Comparison of ENCODE assay signal across 8 cellular contexts in the genomic region with DNA sequence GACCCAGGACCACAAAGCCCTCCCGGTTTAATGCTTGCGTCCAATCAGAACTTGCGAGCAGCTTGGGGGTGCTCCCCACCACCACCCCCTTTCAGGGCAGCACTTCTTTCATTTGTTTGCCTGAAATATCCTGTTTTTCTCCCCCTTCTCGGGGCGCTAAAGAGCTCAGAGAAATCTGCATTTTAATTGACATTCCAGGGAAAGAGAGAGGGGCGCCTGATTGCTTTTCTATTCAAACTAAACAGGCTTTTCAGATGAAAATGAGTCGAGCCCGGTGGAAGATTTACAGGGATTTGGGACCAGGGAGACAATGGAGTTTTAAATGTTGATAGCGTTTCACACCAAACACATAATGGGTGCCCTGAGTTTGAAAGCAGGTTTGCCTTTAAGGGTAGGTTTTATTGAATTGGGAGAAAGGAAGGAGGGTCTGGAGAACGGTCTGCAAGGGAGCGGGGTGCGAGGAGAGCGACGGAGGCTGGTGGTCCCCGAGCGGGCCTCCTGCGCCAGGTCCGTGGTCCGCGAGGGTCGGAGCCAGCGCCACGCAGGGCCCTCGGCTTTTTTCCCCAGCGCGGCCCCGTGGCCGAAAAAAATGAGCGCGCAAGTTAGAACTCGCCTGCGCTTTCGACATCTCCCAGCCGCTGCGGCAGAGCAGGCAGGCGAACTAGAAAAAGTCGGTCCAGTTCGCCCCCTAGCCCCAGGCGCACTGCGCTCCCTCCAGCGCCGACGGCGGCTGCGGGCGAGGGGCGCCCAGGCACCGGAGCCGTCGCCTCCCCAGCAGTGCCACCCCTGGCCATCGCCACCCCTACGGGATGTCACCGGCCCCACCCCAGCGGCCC. TPM values are rescaled to one million over a fixed set of nuclear protein-coding genes. Genes with fewer than 3 reads are reported as not detected.
DNase-seq lines count a peak whose midpoint lies in the region; ATAC-seq and TF ChIP-seq lines count a peak whose summit lies in the region.

No MANE protein-coding gene starts in this region.

- TF ChIP-seq CTCF in SK-N-SH (IDR thresholded peaks at IDR 0.05) = no peak

- no peaks in the 10 kb centered on the region for H3K9me3 ChIP-seq in SK-N-SH

- H3K9ac ChIP-seq in SK-N-SH = no peak overlapping the region

- no peaks in the 10 kb centered on the region for H3K36me3 ChIP-seq in SK-N-SH (replicated peaks in 1 of 2; ENCODE audit: control insufficient read depth in 1 of 2, insufficient read depth in 2 of 2, low read length in 1 of 2)

- peaks cover 0 to 14% of the 10 kb centered on the region in 2 experiments; a peak in 1 of 4 replicates for H3K4me1 ChIP-seq in SK-N-SH (ENCODE audit: control insufficient read depth in 1 of 2, insufficient read depth in 2 of 2, low read depth in 1 of 2, low read length in 1 of 2)

- H3K27ac ChIP-seq in SK-N-SH (ENCODE audit: low read depth in 2 of 2, low read length in 1 of 2) = no peak overlapping the region

- H3K4me3 ChIP-seq in SK-N-SH (ENCODE audit: low read depth in 2 of 2, low read length in 1 of 2) = peak overlapping the region; percentile 46 to 60; a peak in 1 of 4 replicates

- CTCF ChIA-PET in SK-N-SH (lab: Yijun Ruan, JAX) = interaction anchor here (0.6 to 1.3 kb wide), 2 partner anchors 12 to 51 kb away, joined by 3 to 6 read pairs; no protein-coding TSS in a partner anchor

- TF ChIP-seq RAD21 in SK-N-SH (IDR thresholded peaks at IDR 0.05; ENCODE audit: low read length) = peak; percentile 48

- in situ Hi-C loops in T47D (cut with HindIII; ENCODE audit: low pct_unique_long_range_greater_than_20kb, low sequenced_read_pairs) = no loop called here

- H3F3A ChIP-seq in SK-N-SH (replicated peaks; ENCODE audit: insufficient read depth) = peaks cover 6% of the 10 kb centered on the region

- DNase-seq in SK-N-SH (no peak), T47D (ENCODE audit: low read depth in 1 of 2, low spot score in 1 of 2) (peak; percentile 26 to 42), left colon (peak; percentile 58 to 63), superior temporal gyrus (ENCODE audit: extremely low spot score) (peak; percentile 78), NCI-H1436 (lab: John Stamatoyannopoulos, UW) (no peak), cerebellar cortex (ENCODE audit: low spot score) (no peak)

- H3K79me2 ChIP-seq in SK-N-SH (ENCODE audit: insufficient read depth) = no peaks in the 10 kb centered on the region

- intact Hi-C loops in left colon (cut with DNase I, micrococcal nuclease) = no loop called here

- POLR2A ChIA-PET in SK-N-SH (lab: Yijun Ruan, JAX) = no interaction called here

- no peaks in the 10 kb centered on the region for H3K9me2 ChIP-seq in SK-N-SH

- no peak for ATAC-seq in SK-N-SH treated with all-trans-retinoic acid at 6 μM for 48 hours
- ATAC-seq in left colon = peak; percentile 59
- no peak for ATAC-seq in HG02938 (IDR thresholded peaks at IDR 0.05; ENCODE audit: unreplicated experiment)

- peak overlapping the region; percentile 86 for H3K4me2 ChIP-seq in SK-N-SH

- 43% methylated on average over 24 of the region's 54 CpGs for WGBS in SK-N-SH (ENCODE audit: low lambda C conversion rate)

- TF ChIP-seq EP300 in SK-N-SH (IDR thresholded peaks at IDR 0.05; ENCODE audit: borderline replicate concordance in 1 of 2, low read depth in 1 of 2, low read length in 1 of 2) = no peak

- H3K27me3 ChIP-seq in SK-N-SH (ENCODE audit: insufficient read depth) = peaks cover 18% of the 10 kb centered on the region

- H4K20me1 ChIP-seq in SK-N-SH (ENCODE audit: insufficient read depth) = no peaks in the 10 kb centered on the region

- H2AFZ ChIP-seq in SK-N-SH (ENCODE audit: low read depth) = peak overlapping the region; percentile 19; the same call in 1 of the 2 replicates

TF ChIP-seq in SK-N-SH, 30 proteins besides CTCF, POLR2A, EP300 and RAD21:
- TF ChIP-seq, protein P1, sequence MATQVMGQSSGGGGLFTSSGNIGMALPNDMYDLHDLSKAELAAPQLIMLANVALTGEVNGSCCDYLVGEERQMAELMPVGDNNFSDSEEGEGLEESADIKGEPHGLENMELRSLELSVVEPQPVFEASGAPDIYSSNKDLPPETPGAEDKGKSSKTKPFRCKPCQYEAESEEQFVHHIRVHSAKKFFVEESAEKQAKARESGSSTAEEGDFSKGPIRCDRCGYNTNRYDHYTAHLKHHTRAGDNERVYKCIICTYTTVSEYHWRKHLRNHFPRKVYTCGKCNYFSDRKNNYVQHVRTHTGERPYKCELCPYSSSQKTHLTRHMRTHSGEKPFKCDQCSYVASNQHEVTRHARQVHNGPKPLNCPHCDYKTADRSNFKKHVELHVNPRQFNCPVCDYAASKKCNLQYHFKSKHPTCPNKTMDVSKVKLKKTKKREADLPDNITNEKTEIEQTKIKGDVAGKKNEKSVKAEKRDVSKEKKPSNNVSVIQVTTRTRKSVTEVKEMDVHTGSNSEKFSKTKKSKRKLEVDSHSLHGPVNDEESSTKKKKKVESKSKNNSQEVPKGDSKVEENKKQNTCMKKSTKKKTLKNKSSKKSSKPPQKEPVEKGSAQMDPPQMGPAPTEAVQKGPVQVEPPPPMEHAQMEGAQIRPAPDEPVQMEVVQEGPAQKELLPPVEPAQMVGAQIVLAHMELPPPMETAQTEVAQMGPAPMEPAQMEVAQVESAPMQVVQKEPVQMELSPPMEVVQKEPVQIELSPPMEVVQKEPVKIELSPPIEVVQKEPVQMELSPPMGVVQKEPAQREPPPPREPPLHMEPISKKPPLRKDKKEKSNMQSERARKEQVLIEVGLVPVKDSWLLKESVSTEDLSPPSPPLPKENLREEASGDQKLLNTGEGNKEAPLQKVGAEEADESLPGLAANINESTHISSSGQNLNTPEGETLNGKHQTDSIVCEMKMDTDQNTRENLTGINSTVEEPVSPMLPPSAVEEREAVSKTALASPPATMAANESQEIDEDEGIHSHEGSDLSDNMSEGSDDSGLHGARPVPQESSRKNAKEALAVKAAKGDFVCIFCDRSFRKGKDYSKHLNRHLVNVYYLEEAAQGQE (IDR thresholded peaks at IDR 0.05; ENCODE audit: low read depth, low read length) = no peak
- no peak for TF ChIP-seq EZH2phosphoT487 (IDR thresholded peaks at IDR 0.05; ENCODE audit: borderline replicate concordance, low read depth)
- no peak for TF ChIP-seq CHD2 (IDR thresholded peaks at IDR 0.05; ENCODE audit: low read length, partially characterized antibody)
- TF ChIP-seq SMC3 (IDR thresholded peaks at IDR 0.05; ENCODE audit: low read depth, low read length) = peak; percentile 7; the same call in 1 of the 2 replicates
- no peak for TF ChIP-seq TEAD4 (IDR thresholded peaks at IDR 0.05; ENCODE audit: borderline replicate concordance, insufficient read depth)
- TF ChIP-seq PBX3 (IDR thresholded peaks at IDR 0.05) = no peak

TF ChIP-seq in SK-N-SH treated with all-trans-retinoic acid at 6 μM for 48 hours, 23 proteins besides CTCF, POLR2A, EP300 and RAD21:
- TF ChIP-seq ZFP3 (CRISPR knock-in tag; IDR thresholded peaks at IDR 0.05) = no peak
- TF ChIP-seq ESRRG (CRISPR knock-in tag; IDR thresholded peaks at IDR 0.05) = no peak
- no peak for TF ChIP-seq TSHZ2 (CRISPR knock-in tag; IDR thresholded peaks at IDR 0.05)
- no peak for TF ChIP-seq ZC3H10 (CRISPR knock-in tag; IDR thresholded peaks at IDR 0.05)
- TF ChIP-seq ISL1 (CRISPR knock-in tag; IDR thresholded peaks at IDR 0.05) = no peak
- no peak for TF ChIP-seq GLIS3 (CRISPR knock-in tag; IDR thresholded peaks at IDR 0.05)
- TF ChIP-seq TOX (CRISPR knock-in tag; IDR thresholded peaks at IDR 0.05; ENCODE audit: borderline replicate concordance) = no peak
- TF ChIP-seq CREB5 (CRISPR knock-in tag; IDR thresholded peaks at IDR 0.05; ENCODE audit: low read depth) = no peak

RNA-seq across cellular contexts. Expression of gene FGFR2, which starts 1.4 kb away (rescaled TPM):
- 0.02 TPM in 1 of 2 replicates, not detected in the other for polyA plus RNA-seq in SK-N-SH (2012; rRNA removed)
- 0.03 and 0.05 TPM in 2 replicates for polyA plus RNA-seq in SK-N-SH (2012; cell fraction: cytosol; rRNA removed)
- polyA plus RNA-seq in SK-N-SH (2012; cell fraction: nucleus; rRNA removed) = 0.05 TPM in 2 replicates
- 10 to 100 TPM; 39.2 to 68.0 TPM for total RNA-seq in left colon

Comparison
In these comparisons a context has a peak if more than half of its experiments do, and no peak if none do; other contexts are left out.
1. DNase-seq: peak in T47D (2 of 2), left colon (2 of 2) and superior temporal gyrus (single experiment); none in SK-N-SH (single experiment), NCI-H1436 (single experiment) and cerebellar cortex (single experiment).